1 cellular context compared by ENCODE assay signal in genomic region chr4:94534401-94535312, GRCh38.
TF ChIP-seq lines count a peak whose summit lies in the region.

No MANE protein-coding gene starts in this region.

TF ChIP-seq in K562, 482 proteins besides CTCF, POLR2A, EP300 and RAD21 (continued from another document and continues in another):
- TF ChIP-seq PRDM10 (IDR thresholded peaks at IDR 0.05; ENCODE audit: partially characterized antibody) = no peak
- TF ChIP-seq ZBTB40 (IDR thresholded peaks at IDR 0.05) = peak; percentile 88
- TF ChIP-seq ZBTB40 (CRISPR knock-in tag; IDR thresholded peaks at IDR 0.05) = no peak
- TF ChIP-seq EHMT2 (IDR thresholded peaks at IDR 0.05) = peak; percentile 77
- peak; percentile 35 for TF ChIP-seq RFX1 (IDR thresholded peaks at IDR 0.05)
- TF ChIP-seq FUS (optimal IDR thresholded peaks at IDR 0.05; ENCODE audit: low read depth, low read length) = no peak
- peak in 1 of 2 experiments; percentile 55; a peak in 1 of 4 replicates for TF ChIP-seq HDAC1 (IDR thresholded peaks at IDR 0.05)
- TF ChIP-seq CHAMP1 (IDR thresholded peaks at IDR 0.05) = peak; percentile 64
- TF ChIP-seq TEAD4 (IDR thresholded peaks at IDR 0.05; ENCODE audit: low read length) = peak; percentile 82
- no peak for TF ChIP-seq TEAD4 (CRISPR knock-in tag; IDR thresholded peaks at IDR 0.05; ENCODE audit: borderline replicate concordance)
- TF ChIP-seq MEIS2 (IDR thresholded peaks at IDR 0.05; ENCODE audit: partially characterized antibody) = peak; percentile 81
- TF ChIP-seq KDM1A (IDR thresholded peaks at IDR 0.05) = peak; percentile 25 to 68; a peak in 3 of 4 replicates
- 0 out of 2 replicates have a peak, but pooled peaks have one; percentile 30 for TF ChIP-seq NFATC3 (IDR thresholded peaks at IDR 0.05)
- TF ChIP-seq CEBPB (tag; IDR thresholded peaks at IDR 0.05) = peak; percentile 61
- peak; percentile 64 for TF ChIP-seq MTA3 (IDR thresholded peaks at IDR 0.05; ENCODE audit: borderline replicate concordance)
- TF ChIP-seq GATAD2B (IDR thresholded peaks at IDR 0.05; ENCODE audit: borderline replicate concordance) = 0 out of 2 replicates have a peak, but pooled peaks have one; percentile 50
- peak; percentile 65; the same call in 1 of the 2 replicates for TF ChIP-seq PKNOX1 (IDR thresholded peaks at IDR 0.05)
- TF ChIP-seq HMBOX1 (IDR thresholded peaks at IDR 0.05) = peak; percentile 100
- peak; percentile 40; the same call in 1 of the 2 replicates for TF ChIP-seq JUND (IDR thresholded peaks at IDR 0.05; ENCODE audit: borderline replicate concordance, low read depth, low read length)
- TF ChIP-seq JUND (tag; IDR thresholded peaks at IDR 0.05; ENCODE audit: borderline replicate concordance, low read depth, low read length) = peak; percentile 50; the same call in 1 of the 3 replicates
- peak; percentile 60; the same call in 1 of the 2 replicates for TF ChIP-seq FOXM1 (IDR thresholded peaks at IDR 0.05; ENCODE audit: low read depth)
- TF ChIP-seq FOXM1 (CRISPR knock-in tag; IDR thresholded peaks at IDR 0.05; ENCODE audit: low read depth) = no peak
- no peak for TF ChIP-seq THRA (IDR thresholded peaks at IDR 0.05)
- TF ChIP-seq ZNF23 (CRISPR knock-in tag; IDR thresholded peaks at IDR 0.05) = no peak
- peak; percentile 54; the same call in 1 of the 2 replicates for TF ChIP-seq ZNF592 (IDR thresholded peaks at IDR 0.05)
